ENCODE assay signal across 8 cellular contexts in genomic region chr16:353404-354285, GRCh38. TPM values are rescaled to one million over a fixed set of nuclear protein-coding genes. Genes with fewer than 3 reads are reported as not detected.
DNase-seq lines count a peak whose midpoint lies in the region; ATAC-seq, FAIRE-seq and TF ChIP-seq lines count a peak whose summit lies in the region.

No MANE protein-coding gene starts in this region.

- peak overlapping the region; percentile 82 for H3K4me2 ChIP-seq in astrocyte (ENCODE audit: low read length)

- peaks cover 25% of the 10 kb centered on the region for H3K79me2 ChIP-seq in astrocyte (ENCODE audit: insufficient read depth, low read length)

- DNase-seq in activated naive CD4-positive, alpha-beta T cell treated with Interleukin-2 at 50 U/mL for 16 hours, result no peak
- DNase-seq in astrocyte (ENCODE audit: low read depth), result no peak
- peak; percentile 57 for DNase-seq in lower lobe of right lung
- DNase-seq in upper lobe of right lung, result peak; percentile 72
- DNase-seq in NCI-H1436 treated with DMSO at 0.1 percent for 48 hours (lab: John Stamatoyannopoulos, UW), result no peak
- no peak for DNase-seq in GM12892 (ENCODE audit: insufficient read length)

- no peaks in the 10 kb centered on the region for H3K9me3 Mint-ChIP-seq in activated naive CD4-positive, alpha-beta T cell treated with anti-CD3 and anti-CD28 coated beads, Interleukin-2, amount 50 U/mL, for 24 hours
- H3K9me3 Mint-ChIP-seq in astrocyte (ENCODE audit: unreplicated experiment), result no peaks in the 10 kb centered on the region

- intact Hi-C loops in lower lobe of right lung (cut with DNase I) (no loop called here), upper lobe of right lung (cut with DNase I) (loop anchor here (10.0 kb wide), 1 partner anchor 119 kb away; the partner anchor contains the start of gene FAM234A)

- peaks cover 18% of the 10 kb centered on the region for H4K20me1 ChIP-seq in astrocyte (ENCODE audit: insufficient read depth, low read length)

- TF ChIP-seq CTCF in astrocyte (IDR thresholded peaks at IDR 0.05; ENCODE audit: insufficient read depth, low read depth, low read length) (no peak), lower lobe of right lung (IDR thresholded peaks at IDR 0.05) (no peak), upper lobe of right lung (IDR thresholded peaks at IDR 0.05) (no peak)

- peak overlapping the region; percentile 43 for H3K9ac ChIP-seq in astrocyte (ENCODE audit: low read length)

- no peaks in the 10 kb centered on the region for H3K27me3 ChIP-seq in astrocyte (ENCODE audit: insufficient read depth, low read length)
- no peaks in the 10 kb centered on the region for H3K27me3 ChIP-seq in lower lobe of right lung (ENCODE audit: low read depth)
- H3K27me3 ChIP-seq in upper lobe of right lung, result no peaks in the 10 kb centered on the region

- H3K4me1 Mint-ChIP-seq in activated naive CD4-positive, alpha-beta T cell treated with anti-CD3 and anti-CD28 coated beads, Interleukin-2, amount 50 U/mL, for 24 hours, result peaks cover 40% of the 10 kb centered on the region
- H3K4me1 Mint-ChIP-seq in astrocyte (ENCODE audit: low read depth, unreplicated experiment), result peaks cover 10% of the 10 kb centered on the region

- no peak for TF ChIP-seq POLR2A in GM12892 (IDR thresholded peaks at IDR 0.05; ENCODE audit: low read depth, low read length)

- ATAC-seq in lower lobe of right lung, result no peak
- no peak for ATAC-seq in upper lobe of right lung
- no peak for ATAC-seq in GM19328 (IDR thresholded peaks at IDR 0.05; ENCODE audit: unreplicated experiment)

- H3K4me1 ChIP-seq in astrocyte (ENCODE audit: insufficient read depth, low read length) (no peaks in the 10 kb centered on the region), lower lobe of right lung (peaks cover 26% of the 10 kb centered on the region), upper lobe of right lung (peaks cover 10% of the 10 kb centered on the region)

- H3K36me3 Mint-ChIP-seq in activated naive CD4-positive, alpha-beta T cell treated with anti-CD3 and anti-CD28 coated beads, Interleukin-2, amount 50 U/mL, for 24 hours, result peaks cover 4% of the 10 kb centered on the region
- no peaks in the 10 kb centered on the region for H3K36me3 Mint-ChIP-seq in astrocyte (ENCODE audit: low read depth, unreplicated experiment)

- peak overlapping the region; percentile 57 for H3K27ac Mint-ChIP-seq in activated naive CD4-positive, alpha-beta T cell treated with anti-CD3 and anti-CD28 coated beads, Interleukin-2, amount 50 U/mL, for 24 hours
- H3K27ac Mint-ChIP-seq in astrocyte (ENCODE audit: unreplicated experiment), result no peak overlapping the region

- H3K4me3 ChIP-seq in astrocyte (ENCODE audit: insufficient read depth, low read depth, low read length) (peak overlapping the region; percentile 37), lower lobe of right lung (peak overlapping the region; percentile 56), upper lobe of right lung (peak overlapping the region; percentile 49)

- no peaks in the 10 kb centered on the region for H3K9me3 ChIP-seq in astrocyte (ENCODE audit: insufficient read depth, low read depth, low read length)
- no peaks in the 10 kb centered on the region for H3K9me3 ChIP-seq in lower lobe of right lung
- H3K9me3 ChIP-seq in upper lobe of right lung, result no peaks in the 10 kb centered on the region

- H3K27ac ChIP-seq in astrocyte (ENCODE audit: low read depth, low read length) (no peak overlapping the region), lower lobe of right lung (peak overlapping the region; percentile 79), upper lobe of right lung (peak overlapping the region; percentile 32)

- FAIRE-seq in astrocyte (lab: Jason Lieb, UNC), result no peak
- no peak for FAIRE-seq in GM12892 (lab: Jason Lieb, UNC)

- H3K36me3 ChIP-seq in astrocyte (ENCODE audit: insufficient read depth, low read length) (no peaks in the 10 kb centered on the region), lower lobe of right lung (no peaks in the 10 kb centered on the region), upper lobe of right lung (peaks cover 8% of the 10 kb centered on the region)

- H3K27me3 Mint-ChIP-seq in activated naive CD4-positive, alpha-beta T cell treated with anti-CD3 and anti-CD28 coated beads, Interleukin-2, amount 50 U/mL, for 24 hours, result no peaks in the 10 kb centered on the region
- no peaks in the 10 kb centered on the region for H3K27me3 Mint-ChIP-seq in astrocyte (ENCODE audit: low read depth, unreplicated experiment)

- H2AFZ ChIP-seq in astrocyte (ENCODE audit: low read depth, low read length), result peak overlapping the region; percentile 77

- peak overlapping the region; percentile 53 for H3K4me3 Mint-ChIP-seq in activated naive CD4-positive, alpha-beta T cell treated with anti-CD3 and anti-CD28 coated beads, Interleukin-2, amount 50 U/mL, for 24 hours
- H3K4me3 Mint-ChIP-seq in astrocyte (ENCODE audit: unreplicated experiment), result no peak overlapping the region

RNA-seq across cellular contexts. Expression of gene AXIN1, which starts 1.1 kb away (rescaled TPM):
- total RNA-seq in astrocyte (27.0 and 28.8 TPM in 2 replicates), lower lobe of right lung (22.4 TPM), upper lobe of right lung (28.9 TPM)
- 8.6 TPM for polyA plus RNA-seq in GM12892 (2012; ENCODE audit: missing spikeins)

RNA-seq across cellular contexts. Expression of gene MRPL28, which starts 16.7 kb away (rescaled TPM):
- total RNA-seq in astrocyte (89.2 and 95.8 TPM in 2 replicates), lower lobe of right lung (43.4 TPM), upper lobe of right lung (39.0 TPM)
- 59.7 TPM for polyA plus RNA-seq in GM12892 (2012; ENCODE audit: missing spikeins)

RNA-seq across cellular contexts. Expression of gene PGAP6, which starts 28.1 kb away (rescaled TPM):
- total RNA-seq in astrocyte, result 80.5 and 86.3 TPM in 2 replicates
- total RNA-seq in lower lobe of right lung, result 55.8 TPM
- total RNA-seq in upper lobe of right lung, result 65.2 TPM
- 20.9 TPM for polyA plus RNA-seq in GM12892 (2012; ENCODE audit: missing spikeins)

RNA-seq across cellular contexts. Expression of gene NME4, which starts 43.4 kb away (rescaled TPM):
- total RNA-seq in astrocyte, result 268 and 275 TPM in 2 replicates
- total RNA-seq in lower lobe of right lung, result 42.3 TPM
- total RNA-seq in upper lobe of right lung, result 45.6 TPM
- 84.7 TPM for polyA plus RNA-seq in GM12892 (2012; ENCODE audit: missing spikeins)

RNA-seq across cellular contexts. Expression of gene DECR2, which starts 48.0 kb away (rescaled TPM):
- 13.4 and 17.4 TPM in 2 replicates for total RNA-seq in astrocyte
- 10.1 TPM for total RNA-seq in lower lobe of right lung
- total RNA-seq in upper lobe of right lung, result 14.2 TPM
- 7.7 TPM for polyA plus RNA-seq in GM12892 (2012; ENCODE audit: missing spikeins)

Comparison
In these comparisons a context has a peak if more than half of its experiments do, and no peak if none do; other contexts are left out.
1. DNase-seq: peak in lower lobe of right lung (single experiment) and upper lobe of right lung (single experiment); none in activated naive CD4-positive, alpha-beta T cell treated with Interleukin-2 at 50 U/mL for 16 hours (single experiment), astrocyte (single experiment), NCI-H1436 treated with DMSO at 0.1 percent for 48 hours (single experiment) and GM12892 (single experiment).
2. Peak in every context shown above with its lines, with median percentiles within 50 percentile points of each other: H3K4me3 ChIP-seq.